ENCODE assay signal across 19 cellular contexts in the genomic region with DNA sequence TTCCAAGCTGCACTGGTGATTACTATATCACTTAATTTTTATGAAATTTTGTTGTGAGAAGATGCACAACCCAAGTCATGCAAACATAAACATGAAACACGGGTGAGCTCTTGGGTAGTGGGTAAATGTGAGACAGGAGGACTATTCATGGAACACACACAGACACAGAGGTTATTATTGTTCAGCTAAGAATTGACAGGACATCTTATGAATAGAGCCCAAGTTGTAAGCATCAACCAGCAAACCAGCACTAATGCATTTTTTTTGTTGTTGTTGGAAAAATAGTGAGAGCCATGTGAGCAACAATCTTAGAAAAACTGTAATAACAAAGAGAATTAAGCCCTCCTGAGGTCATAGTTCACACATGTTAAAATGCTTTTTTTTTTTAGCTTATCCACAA.
DNase-seq lines count a peak whose midpoint lies in the region; TF ChIP-seq lines count a peak whose summit lies in the region.
"Had no signal": no experiment of that assay in that cellular context is flagged by ENCODE, and none has a peak within 500 bp of the region (broad histone marks: within the 10 kb centered on the region; RNA-seq: fewer than 3 reads in every experiment).

No MANE protein-coding gene starts in this region.

- H4K20me1 ChIP-seq in H9 (ENCODE audit: control insufficient read depth, insufficient read depth, insufficient read length): no peaks in the 10 kb centered on the region
- H4K20me1 ChIP-seq: BLaER1 had no signal

- H2BK12ac ChIP-seq in H9 (ENCODE audit: insufficient read length, low read depth, low read length): no peak overlapping the region

- no CpG with 5 or more reads among the region's 1 CpG for WGBS in H9 (ENCODE audit: extremely low coverage, insufficient read length, low lambda C conversion rate)

- H2AK5ac ChIP-seq in H9 (ENCODE audit: insufficient read length, low read length): no peak overlapping the region

- peaks cover 69% of the 10 kb centered on the region for H3K4me1 ChIP-seq in parathyroid adenoma
- H3K4me1 ChIP-seq in H9 (ENCODE audit: insufficient read depth, low read length): no peaks in the 10 kb centered on the region
- H3K4me1 ChIP-seq: BLaER1, Caco-2 had no signal

- H3K36me3 Mint-ChIP-seq in H9 (ENCODE audit: insufficient read depth in 1 of 3, low read depth in 3 of 3): no peaks in the 10 kb centered on the region
- H3K36me3 Mint-ChIP-seq: CD14-positive monocyte; CD4-positive, alpha-beta memory T cell; CD4-positive, CD25-positive, alpha-beta regulatory T cell; CD8-positive, alpha-beta memory T cell had no signal

- no peak overlapping the region for H2BK5ac ChIP-seq in H9 (ENCODE audit: insufficient read length, low read length)

- H3T11ph ChIP-seq in H9 (ENCODE audit: low read length): no peak overlapping the region

- H3K23me2 ChIP-seq in H9 (ENCODE audit: insufficient read length, low read depth, low read length, poor library complexity, severe bottlenecking): no peaks in the 10 kb centered on the region

- no peaks in the 10 kb centered on the region for H3K27me3 ChIP-seq in parathyroid adenoma (ENCODE audit: control insufficient read depth, insufficient read depth, low read length)
- no peaks in the 10 kb centered on the region for H3K27me3 ChIP-seq in H9 (ENCODE audit: insufficient read depth, low read length)
- H3K27me3 ChIP-seq: BE2C, BLaER1 had no signal

- H4K8ac ChIP-seq in H9 (replicated peaks; ENCODE audit: insufficient read length, low read depth, low read length): no peak overlapping the region

- H2BK120ac ChIP-seq in H9 (ENCODE audit: low read depth, low read length, poor library complexity, severe bottlenecking): no peak overlapping the region

- peaks cover 2% of the 10 kb centered on the region; the same call in 1 of the 2 replicates for H3K27me3 Mint-ChIP-seq in H9 (ENCODE audit: low read depth)

- peak; percentile 56 for DNase-seq in COLO829 (ENCODE audit: low spot score)
- DNase-seq in SK-MEL-5 (ENCODE audit: low read depth, low spot score): peak; percentile 37
- no peak for DNase-seq in glomerular visceral epithelial cell (ENCODE audit: extremely low spot score)
- DNase-seq in kidney glomerular epithelial cell (lab: John Stamatoyannopoulos, UW): no peak
- no peak for DNase-seq in H9
- DNase-seq: 8988T; ACHN; BE2C; C1 segment of cervical spinal cord; Caco-2; Calu3; CD4-positive, alpha-beta memory T cell; CD4-positive, CD25-positive, alpha-beta regulatory T cell; CD8-positive, alpha-beta memory T cell; DMS79 treated with DMSO at 0.1 percent for 48 hours; GF-D8 had no signal

- H3K79me1 ChIP-seq in H9 (ENCODE audit: insufficient read depth, low read depth, low read length, poor library complexity, severe bottlenecking): no peaks in the 10 kb centered on the region

- H3K9ac ChIP-seq in parathyroid adenoma (no peak overlapping the region), H9 (ENCODE audit: extremely low read depth, insufficient read length, low read length) (no peak overlapping the region)
- H3K9ac ChIP-seq: BLaER1 had no signal

- no peak overlapping the region for H3K4me3 Mint-ChIP-seq in H9
- H3K4me3 Mint-ChIP-seq: CD14-positive monocyte; CD4-positive, alpha-beta memory T cell; CD4-positive, CD25-positive, alpha-beta regulatory T cell; CD8-positive, alpha-beta memory T cell had no signal

- TF ChIP-seq CTCF in parathyroid adenoma (IDR thresholded peaks at IDR 0.05) (no peak), H9 (conservative IDR thresholded peaks at IDR 0.05) (no peak)

- no peak overlapping the region for H4K91ac ChIP-seq in H9 (ENCODE audit: insufficient read length, low read depth, low read length)

- no peaks in the 10 kb centered on the region for H3K9me3 Mint-ChIP-seq in H9
- H3K9me3 Mint-ChIP-seq: CD4-positive, CD25-positive, alpha-beta regulatory T cell; CD8-positive, alpha-beta memory T cell had no signal

- no peak overlapping the region for H3K23ac ChIP-seq in H9 (ENCODE audit: insufficient read length, low read depth, low read length)

- peak overlapping the region; percentile 95 for H3K27ac ChIP-seq in parathyroid adenoma
- H3K27ac ChIP-seq in H9 (ENCODE audit: insufficient read length, low read depth, low read length): no peak overlapping the region
- H3K27ac ChIP-seq: BLaER1 had no signal

- H2BK20ac ChIP-seq in H9 (ENCODE audit: low read depth, low read length, poor library complexity, severe bottlenecking): no peak overlapping the region

- no peaks in the 10 kb centered on the region for H3K4me1 Mint-ChIP-seq in H9

- H3K18ac ChIP-seq in H9 (ENCODE audit: insufficient read length, low read depth, low read length): no peak overlapping the region

- no peak overlapping the region for H3K4ac ChIP-seq in H9 (ENCODE audit: low read depth, low read length)

- no peak overlapping the region for H2BK15ac ChIP-seq in H9 (ENCODE audit: low read depth, low read length)

- H3K4me3 ChIP-seq in parathyroid adenoma (ENCODE audit: low read depth, low read length): no peak overlapping the region
- H3K4me3 ChIP-seq: BLaER1 had no signal

- H3K36me3 ChIP-seq in parathyroid adenoma (ENCODE audit: control insufficient read depth, insufficient read depth, low read length): no peaks in the 10 kb centered on the region
- H3K36me3 ChIP-seq: BE2C, BLaER1 had no signal

- peaks cover 5% of the 10 kb centered on the region for H3K79me2 ChIP-seq in parathyroid adenoma
- H3K79me2 ChIP-seq in H9 (ENCODE audit: insufficient read depth, low read length): no peaks in the 10 kb centered on the region

- no peak overlapping the region; a peak in 1 of 7 replicates for H3K27ac Mint-ChIP-seq in H9
- H3K27ac Mint-ChIP-seq: CD14-positive monocyte; CD4-positive, alpha-beta memory T cell; CD4-positive, CD25-positive, alpha-beta regulatory T cell; CD8-positive, alpha-beta memory T cell had no signal

- H3K4me2 ChIP-seq in parathyroid adenoma (ENCODE audit: low read length): no peak overlapping the region
- H3K4me2 ChIP-seq in H9 (ENCODE audit: insufficient read depth, insufficient read length, low read length): no peak overlapping the region
- H3K4me2 ChIP-seq: BLaER1 had no signal

- H4K5ac ChIP-seq in H9 (ENCODE audit: insufficient read length, low read depth, low read length): no peak overlapping the region

- in situ Hi-C loops in SK-MEL-5 (cut with HindIII; ENCODE audit: low pct_unique_long_range_greater_than_20kb, low sequenced_read_pairs): no loop called here

- H2AFZ ChIP-seq in parathyroid adenoma: no peak overlapping the region
- no peak overlapping the region for H2AFZ ChIP-seq in H9 (ENCODE audit: low read length)

- no peak overlapping the region for H3K14ac ChIP-seq in H9 (ENCODE audit: insufficient read depth, low read length)

- no peak overlapping the region for H3K56ac ChIP-seq in H9 (ENCODE audit: insufficient read length, low read depth, low read length)

- H3K9me3 ChIP-seq in parathyroid adenoma (ENCODE audit: control insufficient read depth, low read length) (no peaks in the 10 kb centered on the region), H9 (ENCODE audit: control insufficient read depth, low read depth, low read length) (no peaks in the 10 kb centered on the region)
- H3K9me3 ChIP-seq: BE2C, BLaER1, Caco-2 had no signal

Comparison
In these comparisons a context has a peak if more than half of its experiments do, and no peak if none do; other contexts are left out.
1. DNase-seq: peak in COLO829 (single experiment) and SK-MEL-5 (single experiment); none in glomerular visceral epithelial cell (single experiment), kidney glomerular epithelial cell (single experiment) and H9 (single experiment).